15 cellular contexts compared by ENCODE assay signal in genomic region chr1:187641463-187641862, GRCh38.
"Had no signal": no experiment of that assay in that cellular context is flagged by ENCODE, and none has a peak within 500 bp of the region (broad histone marks: within the 10 kb centered on the region; RNA-seq: fewer than 3 reads in every experiment).

No MANE protein-coding gene starts in this region.

- H3K4me1 Mint-ChIP-seq: activated naive CD8-positive, alpha-beta T cell treated with anti-CD3 and anti-CD28 coated beads, Interleukin-2, amount 50 U/mL, for 24 hours had no signal

- H3K4me3 Mint-ChIP-seq: activated naive CD8-positive, alpha-beta T cell treated with anti-CD3 and anti-CD28 coated beads, Interleukin-2, amount 50 U/mL, for 24 hours; stimulated activated naive CD8-positive, alpha-beta T cell treated with anti-CD3 and anti-CD28 coated beads, Interleukin-15, Interleukin-2, amounts not matched to agents 100 ng/mL and 50 ng/mL, for 24 hours; type B pancreatic cell had no signal

- DNase-seq: activated CD4-positive, alpha-beta T cell treated with anti-CD3 and anti-CD28 coated beads, Interleukin-2, amount 50 U/mL, for 1 hour; activated naive CD4-positive, alpha-beta T cell treated with Interleukin-2 at 50 U/mL for 16 hours; activated naive CD8-positive, alpha-beta T cell treated with anti-CD3 and anti-CD28 coated beads, Interleukin-2, amount 50 U/mL, for 24 hours; activated T-cell treated with anti-CD3 and anti-CD28 coated beads for 4 hours; heart right ventricle; left colon; lower lobe of right lung; midbrain; ovary; spleen had no signal

- H3K4me3 ChIP-seq: ascending aorta, gastroesophageal sphincter, heart right ventricle, lower lobe of right lung, ovary, spleen, suprapubic skin had no signal

- H3K27me3 ChIP-seq: ascending aorta, gastroesophageal sphincter, heart right ventricle, ovary, spleen, suprapubic skin had no signal

- H3K36me3 ChIP-seq: ascending aorta, gastroesophageal sphincter, heart right ventricle, lower lobe of right lung, ovary, spleen, suprapubic skin had no signal

- H3K9me3 ChIP-seq: ascending aorta, gastroesophageal sphincter, lower lobe of right lung, ovary, suprapubic skin had no signal

- H3K27me3 Mint-ChIP-seq: activated naive CD8-positive, alpha-beta T cell treated with anti-CD3 and anti-CD28 coated beads, Interleukin-2, amount 50 U/mL, for 24 hours; stimulated activated naive CD8-positive, alpha-beta T cell treated with anti-CD3 and anti-CD28 coated beads, Interleukin-15, Interleukin-2, amounts not matched to agents 100 ng/mL and 50 ng/mL, for 24 hours; type B pancreatic cell had no signal

- H3K4me1 ChIP-seq: ascending aorta, gastroesophageal sphincter, heart right ventricle, lower lobe of right lung, spleen, suprapubic skin had no signal

- H3K27ac Mint-ChIP-seq: activated naive CD8-positive, alpha-beta T cell treated with anti-CD3 and anti-CD28 coated beads, Interleukin-2, amount 50 U/mL, for 24 hours; stimulated activated naive CD8-positive, alpha-beta T cell treated with anti-CD3 and anti-CD28 coated beads, Interleukin-15, Interleukin-2, amounts not matched to agents 100 ng/mL and 50 ng/mL, for 24 hours; type B pancreatic cell had no signal

- H3K27ac ChIP-seq: ascending aorta, gastroesophageal sphincter, heart right ventricle, lower lobe of right lung, ovary, spleen, suprapubic skin had no signal

- H3K9me3 Mint-ChIP-seq: stimulated activated naive CD8-positive, alpha-beta T cell treated with anti-CD3 and anti-CD28 coated beads, Interleukin-15, Interleukin-2, amounts not matched to agents 100 ng/mL and 50 ng/mL, for 24 hours had no signal

- H3K36me3 Mint-ChIP-seq: type B pancreatic cell had no signal
